Comparison of ENCODE assay signal across 23 cellular contexts in genomic region chr6:169489642-169490408, GRCh38.
DNase-seq lines count a peak whose midpoint lies in the region; ATAC-seq and TF ChIP-seq lines count a peak whose summit lies in the region.
"Had no signal": no experiment of that assay in that cellular context is flagged by ENCODE, and none has a peak within 500 bp of the region (broad histone marks: within the 10 kb centered on the region; RNA-seq: fewer than 3 reads in every experiment).

No MANE protein-coding gene starts in this region.

- H3K27me3 ChIP-seq in Panc1 (ENCODE audit: control insufficient read depth, insufficient read depth, low read length) (no peaks in the 10 kb centered on the region), smooth muscle cell (ENCODE audit: low read depth) (no peaks in the 10 kb centered on the region)
- H3K27me3 ChIP-seq: MG63, thyroid gland had no signal

- 84% methylated on average over 9 of the region's 9 CpGs for WGBS in smooth muscle cell (ENCODE audit: low lambda C conversion rate)

- H3K4me2 ChIP-seq in smooth muscle cell: peak overlapping the region; percentile 28
- H3K4me2 ChIP-seq: PC-9 had no signal

- in situ Hi-C loops in Panc1 (cut with HindIII; ENCODE audit: low pct_unique_long_range_greater_than_20kb, low sequenced_read_pairs): no loop called here

- peak; percentile 70 for DNase-seq in GM03348 (ENCODE audit: low spot score)
- no peak for DNase-seq in Panc1 (ENCODE audit: low read depth, low spot score)
- DNase-seq in fibroblast of the conjunctiva (ENCODE audit: low read depth): peak; percentile 57
- no peak for DNase-seq in smooth muscle cell (lab: John Stamatoyannopoulos, UW; ENCODE audit: unreplicated experiment)
- no peak for DNase-seq in activated CD4-positive, CD25-positive, alpha-beta regulatory T cell treated with anti-CD3 and anti-CD28 coated beads, Interleukin-2, amount 50 U/mL, for 72 hours
- no peak for DNase-seq in activated T-cell treated with anti-CD3 and anti-CD28 coated beads, Interleukin-2, amount 50 U/mL, for 24 hours
- no peak for DNase-seq in mucosa of descending colon
- DNase-seq: activated B cell treated with CpG ODN at 0.5 μM for 24 hours; activated CD8-positive, alpha-beta T cell treated with anti-CD3 and anti-CD28 coated beads for 36 hours; activated naive CD4-positive, alpha-beta T cell treated with anti-CD3 and anti-CD28 coated beads, Interleukin-2, amount 50 U/mL, for 16 hours; activated T-cell treated with anti-CD3 and anti-CD28 coated beads, Interleukin-2, amount 50 U/mL, for 1 hour; Calu3; effector memory CD8-positive, alpha-beta T cell; hypothalamus; IMR-90; MG63; NCI-H1436 treated with DMSO at 0.1 percent for 48 hours; NCI-H748 treated with DMSO at 0.1 percent for 48 hours; PC-9; thyroid gland had no signal

- H3K9me3 ChIP-seq in Panc1 (ENCODE audit: control insufficient read depth, insufficient read depth, low read depth, low read length): no peaks in the 10 kb centered on the region
- no peaks in the 10 kb centered on the region for H3K9me3 ChIP-seq in smooth muscle cell (replicated peaks; ENCODE audit: low read depth)
- H3K9me3 ChIP-seq in mucosa of descending colon: no peaks in the 10 kb centered on the region
- H3K9me3 ChIP-seq: MG63, thyroid gland had no signal

- intact Hi-C loops in Panc1 (cut with micrococcal nuclease; ENCODE audit: unreplicated experiment) (no loop called here), mucosa of descending colon (cut with DNase I, micrococcal nuclease) (no loop called here)

- H3K4me3 Mint-ChIP-seq in activated T-cell treated with anti-CD3 and anti-CD28 coated beads, Interleukin-2, amount 50 U/mL, for 24 hours: no peak overlapping the region
- H3K4me3 Mint-ChIP-seq: activated B cell treated with CpG ODN at 0.5 μM for 24 hours; activated CD8-positive, alpha-beta T cell treated with anti-CD3 and anti-CD28 coated beads for 36 hours; effector memory CD8-positive, alpha-beta T cell; stimulated activated memory B cell treated with anti-CD40 and anti-IgM and Interleukin-4, amounts not matched to agents 10 μg/mL and 1 μg/mL and 100 μg/mL, for 72 hours; T-helper 2 cell treated with Interferon-gamma antibody and Interleukin-4, amounts not matched to agents 5 μg/mL and 100 μg/mL, for 36 hours had no signal

- H3F3A ChIP-seq in smooth muscle cell (ENCODE audit: low read depth): peaks cover 5% of the 10 kb centered on the region

- no peak overlapping the region for H2AFZ ChIP-seq in smooth muscle cell (ENCODE audit: low read depth)
- H2AFZ ChIP-seq: PC-9 had no signal

- H3K4me3 ChIP-seq in Panc1 (ENCODE audit: low read depth in 2 of 2, low read length in 2 of 2): no peak overlapping the region
- no peak overlapping the region for H3K4me3 ChIP-seq in smooth muscle cell
- H3K4me3 ChIP-seq in mucosa of descending colon: no peak overlapping the region
- H3K4me3 ChIP-seq: MG63, PC-9, SK-N-MC, thyroid gland had no signal

- TF ChIP-seq CTCF in Panc1 (IDR thresholded peaks at IDR 0.05) (peak; percentile 8; the same call in 1 of the 2 replicates), smooth muscle cell (IDR thresholded peaks at IDR 0.05; ENCODE audit: borderline replicate concordance, insufficient read depth, poor library complexity, severe bottlenecking) (no peak), mucosa of descending colon (IDR thresholded peaks at IDR 0.05) (no peak)

- CTCF ChIA-PET in Panc1 (lab: Charles Lee): no interaction called here

- peaks cover 1% of the 10 kb centered on the region for H3K9me3 Mint-ChIP-seq in activated T-cell treated with anti-CD3 and anti-CD28 coated beads, Interleukin-2, amount 50 U/mL, for 24 hours
- H3K9me3 Mint-ChIP-seq: effector memory CD8-positive, alpha-beta T cell; T-helper 2 cell treated with Interferon-gamma antibody and Interleukin-4, amounts not matched to agents 5 μg/mL and 100 μg/mL, for 36 hours had no signal

- H3K27ac Mint-ChIP-seq in activated T-cell treated with anti-CD3 and anti-CD28 coated beads, Interleukin-2, amount 50 U/mL, for 24 hours: no peak overlapping the region
- H3K27ac Mint-ChIP-seq: activated B cell treated with CpG ODN at 0.5 μM for 24 hours; activated CD8-positive, alpha-beta T cell treated with anti-CD3 and anti-CD28 coated beads for 36 hours; effector memory CD8-positive, alpha-beta T cell; stimulated activated memory B cell treated with anti-CD40 and anti-IgM and Interleukin-4, amounts not matched to agents 10 μg/mL and 1 μg/mL and 100 μg/mL, for 72 hours; T-helper 2 cell treated with Interferon-gamma antibody and Interleukin-4, amounts not matched to agents 5 μg/mL and 100 μg/mL, for 36 hours had no signal

- no peaks in the 10 kb centered on the region for H3K4me1 Mint-ChIP-seq in activated T-cell treated with anti-CD3 and anti-CD28 coated beads, Interleukin-2, amount 50 U/mL, for 24 hours (ENCODE audit: low read depth)
- H3K4me1 Mint-ChIP-seq: activated B cell treated with CpG ODN at 0.5 μM for 24 hours; stimulated activated memory B cell treated with anti-CD40 and anti-IgM and Interleukin-4, amounts not matched to agents 10 μg/mL and 1 μg/mL and 100 μg/mL, for 72 hours had no signal

- H3K9ac ChIP-seq in smooth muscle cell (ENCODE audit: low read depth): no peak overlapping the region

- no peak overlapping the region for H3K27ac ChIP-seq in Panc1 (ENCODE audit: low read length)
- peak overlapping the region; percentile 66 for H3K27ac ChIP-seq in smooth muscle cell (ENCODE audit: low read depth)
- H3K27ac ChIP-seq: PC-9, SK-N-MC, thyroid gland had no signal

- no peaks in the 10 kb centered on the region for H3K36me3 Mint-ChIP-seq in activated T-cell treated with anti-CD3 and anti-CD28 coated beads, Interleukin-2, amount 50 U/mL, for 24 hours (ENCODE audit: low read depth)

- H3K79me2 ChIP-seq in smooth muscle cell (ENCODE audit: low read depth): no peaks in the 10 kb centered on the region

- H3K27me3 Mint-ChIP-seq in activated T-cell treated with anti-CD3 and anti-CD28 coated beads, Interleukin-2, amount 50 U/mL, for 24 hours: no peaks in the 10 kb centered on the region
- H3K27me3 Mint-ChIP-seq: activated B cell treated with CpG ODN at 0.5 μM for 24 hours; activated CD8-positive, alpha-beta T cell treated with anti-CD3 and anti-CD28 coated beads for 36 hours; effector memory CD8-positive, alpha-beta T cell; stimulated activated memory B cell treated with anti-CD40 and anti-IgM and Interleukin-4, amounts not matched to agents 10 μg/mL and 1 μg/mL and 100 μg/mL, for 72 hours had no signal

- no peaks in the 10 kb centered on the region for H3K36me3 ChIP-seq in Panc1 (ENCODE audit: control insufficient read depth, insufficient read depth, low read length)
- no peaks in the 10 kb centered on the region for H3K36me3 ChIP-seq in smooth muscle cell (ENCODE audit: low read depth)
- no peaks in the 10 kb centered on the region for H3K36me3 ChIP-seq in mucosa of descending colon (ENCODE audit: low read depth)
- H3K36me3 ChIP-seq: MG63, thyroid gland had no signal

- ATAC-seq in Panc1 (0 out of 2 replicates have a peak, but pooled peaks have one; percentile 53), mucosa of descending colon (no peak)
- ATAC-seq: activated CD8-positive, alpha-beta T cell treated with anti-CD3 and anti-CD28 coated beads for 36 hours; effector memory CD8-positive, alpha-beta T cell; stimulated activated memory B cell treated with anti-CD40 and anti-IgM and Interleukin-4, amounts not matched to agents 10 μg/mL and 1 μg/mL and 100 μg/mL, for 72 hours had no signal

- no TSS peak for BruUV-seq in Panc1 (replicated peaks; lab: Mats Ljungman, UMichigan)

- POLR2A ChIA-PET in Panc1 (lab: Charles Lee): no interaction called here

- no peaks in the 10 kb centered on the region for H4K20me1 ChIP-seq in smooth muscle cell (ENCODE audit: low read depth)

- H3K4me1 ChIP-seq in Panc1 (ENCODE audit: control insufficient read depth, insufficient read depth, low read length) (no peaks in the 10 kb centered on the region), smooth muscle cell (ENCODE audit: low read depth) (no peaks in the 10 kb centered on the region), mucosa of descending colon (ENCODE audit: low read depth) (no peaks in the 10 kb centered on the region)
- H3K4me1 ChIP-seq: thyroid gland had no signal

Comparison
In these comparisons a context has a peak if more than half of its experiments do, and no peak if none do; other contexts are left out.
1. DNase-seq: peak in GM03348 (single experiment) and fibroblast of the conjunctiva (single experiment); none in Panc1 (single experiment), smooth muscle cell (single experiment), activated CD4-positive, CD25-positive, alpha-beta regulatory T cell treated with anti-CD3 and anti-CD28 coated beads, Interleukin-2, amount 50 U/mL, for 72 hours (single experiment), activated T-cell treated with anti-CD3 and anti-CD28 coated beads, Interleukin-2, amount 50 U/mL, for 24 hours (single experiment) and mucosa of descending colon (0 of 3).